ENCODE assay signal across 16 cellular contexts in genomic region chr16:79757163-79757562, GRCh38.
DNase-seq lines count a peak whose midpoint lies in the region; ATAC-seq, FAIRE-seq and TF ChIP-seq lines count a peak whose summit lies in the region.
"Had no signal": no experiment of that assay in that cellular context is flagged by ENCODE, and none has a peak within 500 bp of the region (broad histone marks: within the 10 kb centered on the region; RNA-seq: fewer than 3 reads in every experiment).

No MANE protein-coding gene starts in this region.

- H3K9me3 Mint-ChIP-seq in MCF 10A (ENCODE audit: unreplicated experiment), result no peaks in the 10 kb centered on the region

- no peaks in the 10 kb centered on the region for H3K27me3 Mint-ChIP-seq in MCF 10A (ENCODE audit: insufficient read depth, unreplicated experiment)
- H3K27me3 Mint-ChIP-seq: B cell; CD4-positive, alpha-beta memory T cell had no signal

- no peak overlapping the region for H4K8ac ChIP-seq in mesendoderm (ENCODE audit: low read depth, low read length)

- H3K79me1 ChIP-seq in mesendoderm (ENCODE audit: low read length), result no peaks in the 10 kb centered on the region

- RAD21 ChIA-PET in GM12878 (lab: Charles Lee; ENCODE audit: unreplicated experiment), result no interaction called here

- WGBS in GM12878 (ENCODE audit: insufficient coverage, insufficient replicate concordance, low lambda C conversion rate, missing lambda C conversion rate), result 45% methylated on average over 5 of the region's 5 CpGs
- WGBS in mesendoderm (ENCODE audit: extremely low coverage, insufficient coverage, low lambda C conversion rate), result no CpG with 5 or more reads among the region's 5 CpGs

- DNase-seq in MCF 10A (ENCODE audit: unreplicated experiment) (no peak), breast epithelium (ENCODE audit: low spot score in 2 of 2) (no peak), NB4 (ENCODE audit: low read depth) (peak; percentile 14), GM12878 (ENCODE audit: low read depth, low spot score) (no peak), mesendoderm (peak; percentile 38), Right ventricle myocardium inferior (ENCODE audit: missing footprints) (no peak), RKO (ENCODE audit: low spot score) (no peak), mesenteric fat pad (ENCODE audit: low spot score) (no peak)
- DNase-seq: CD4-positive, alpha-beta memory T cell; H7; NCI-H1105; NCI-H187; NCI-H510A treated with DMSO at 0.1 percent for 48 hours; SIG-M5 had no signal

- no peak overlapping the region for H3K23ac ChIP-seq in mesendoderm (ENCODE audit: low read length)

- CTCF ChIA-PET in MCF 10A (lab: Yijun Ruan, JAX) (interaction anchor here (1.4 kb wide), 2 partner anchors 10 to 12 kb away, joined by 3 to 4 read pairs; no protein-coding TSS in a partner anchor), GM12878 (lab: Yijun Ruan, JAX) (interaction anchor here (0.7 kb wide), 1 partner anchor 12 kb away, joined by 3 read pairs; no protein-coding TSS in a partner anchor)

- H2BK15ac ChIP-seq in mesendoderm (replicated peaks; ENCODE audit: low read depth), result no peak overlapping the region

- H3K4me3 Mint-ChIP-seq in MCF 10A (ENCODE audit: unreplicated experiment), result no peak overlapping the region
- H3K4me3 Mint-ChIP-seq: B cell had no signal

- no peak for ATAC-seq in GM12878
- ATAC-seq in Right ventricle myocardium inferior, result no peak

- in situ Hi-C loops in GM12878 (cut with MboI), result no loop called here

- H3K4me1 ChIP-seq in breast epithelium, result peaks cover 0 to 6% of the 10 kb centered on the region in 2 donors
- no peaks in the 10 kb centered on the region for H3K4me1 ChIP-seq in GM12878 (ENCODE audit: control insufficient read depth, insufficient read depth, low read length)
- no peaks in the 10 kb centered on the region for H3K4me1 ChIP-seq in mesendoderm (ENCODE audit: control insufficient read depth, low read depth, low read length)

- H2AK5ac ChIP-seq in mesendoderm (ENCODE audit: low read length), result no peak overlapping the region

- no peak overlapping the region for H2BK120ac ChIP-seq in mesendoderm (ENCODE audit: low read depth, low read length)

- no peak for FAIRE-seq in GM12878 (lab: Jason Lieb, UNC)
- FAIRE-seq: RCC 7860 had no signal

- H4K5ac ChIP-seq in mesendoderm (ENCODE audit: low read length), result no peak overlapping the region

- H3K27ac Mint-ChIP-seq in MCF 10A (ENCODE audit: low read depth, unreplicated experiment), result peak overlapping the region; percentile 73
- H3K27ac Mint-ChIP-seq: B cell had no signal

- H2AFZ ChIP-seq in GM12878 (ENCODE audit: control insufficient read depth, low read depth, low read length), result no peak overlapping the region

- H3K27ac ChIP-seq in breast epithelium (no peak overlapping the region), GM12878 (ENCODE audit: control insufficient read depth, insufficient read depth) (no peak overlapping the region), mesendoderm (ENCODE audit: low read depth, low read length) (no peak overlapping the region)

- no peaks in the 10 kb centered on the region for H3K36me3 ChIP-seq in breast epithelium
- H3K36me3 ChIP-seq in GM12878 (ENCODE audit: control insufficient read depth in 2 of 2, insufficient read depth in 2 of 2, low read length in 1 of 2), result no peaks in the 10 kb centered on the region
- no peaks in the 10 kb centered on the region for H3K36me3 ChIP-seq in mesendoderm (ENCODE audit: control insufficient read depth, insufficient read depth, low read length)

- POLR2A ChIA-PET in MCF 10A (lab: Yijun Ruan, JAX) (no interaction called here), GM12878 (lab: Charles Lee) (no interaction called here)

- no peak overlapping the region for H2BK5ac ChIP-seq in mesendoderm (ENCODE audit: low read length)

- no peak overlapping the region for H3K18ac ChIP-seq in mesendoderm (ENCODE audit: low read length)

- TF ChIP-seq EP300 in GM12878 (IDR thresholded peaks at IDR 0.05; ENCODE audit: borderline replicate concordance in 1 of 2, control insufficient read depth in 1 of 2, low read depth in 2 of 2, low read length in 2 of 2), result no peak

- no peaks in the 10 kb centered on the region for H3K27me3 ChIP-seq in breast epithelium
- H3K27me3 ChIP-seq in GM12878 (replicated peaks in 1 of 2; ENCODE audit: control insufficient read depth in 2 of 2, insufficient read depth in 2 of 2, low read length in 1 of 2), result no peaks in the 10 kb centered on the region
- H3K27me3 ChIP-seq in mesendoderm (ENCODE audit: insufficient read depth, low read length, poor library complexity), result no peaks in the 10 kb centered on the region

- no peak overlapping the region for H3K4me3 ChIP-seq in breast epithelium
- no peak overlapping the region for H3K4me3 ChIP-seq in NB4 (ENCODE audit: low read depth, low read length)
- H3K4me3 ChIP-seq in GM12878, result no peak overlapping the region
- no peak overlapping the region for H3K4me3 ChIP-seq in mesendoderm (ENCODE audit: low read length)

- no peak overlapping the region for H3K9ac ChIP-seq in GM12878 (ENCODE audit: control insufficient read depth, insufficient read depth, low read length)
- H3K9ac ChIP-seq in mesendoderm (ENCODE audit: low read length), result no peak overlapping the region

- H3K56ac ChIP-seq in mesendoderm (ENCODE audit: low read length), result peak overlapping the region; percentile 15

- BruUV-seq in MCF 10A (replicated peaks; lab: Mats Ljungman, UMichigan) (no TSS peak), GM12878 (replicated peaks; lab: Mats Ljungman, UMichigan) (no TSS peak)

- SMC1A ChIA-PET in GM12878 (lab: Charles Lee; ENCODE audit: uncharacterized antibody, unreplicated experiment), result no interaction called here

- peak; percentile 11; the same call in 1 of the 2 replicates for TF ChIP-seq RAD21 in GM12878 (IDR thresholded peaks at IDR 0.05; ENCODE audit: insufficient read depth, low read depth, low read length)

- H3K4me1 Mint-ChIP-seq in MCF 10A (ENCODE audit: insufficient read depth, unreplicated experiment), result peaks cover 44% of the 10 kb centered on the region
- H3K4me1 Mint-ChIP-seq: B cell had no signal

- TF ChIP-seq POLR2A in breast epithelium (IDR thresholded peaks at IDR 0.05) (no peak), NB4 (IDR thresholded peaks at IDR 0.05; ENCODE audit: extremely low read depth, insufficient read length) (no peak), GM12878 (IDR thresholded peaks at IDR 0.05; ENCODE audit: low read depth, low read length) (no peak)

- H3K36me3 Mint-ChIP-seq in MCF 10A (ENCODE audit: insufficient read depth, unreplicated experiment), result no peaks in the 10 kb centered on the region
- H3K36me3 Mint-ChIP-seq: CD4-positive, alpha-beta memory T cell had no signal

- H3K4me2 ChIP-seq in GM12878 (ENCODE audit: control insufficient read depth, insufficient read depth) (no peak overlapping the region), mesendoderm (ENCODE audit: low read length) (no peak overlapping the region)

- intact Hi-C loops in MCF 10A (cut with micrococcal nuclease) (loop anchor here (5.0 kb wide), 1 partner anchor 155 kb away; the partner anchor contains the start of gene MAF), breast epithelium (cut with DNase I; ENCODE audit: low total_unique reads) (no loop called here), GM12878 (cut with micrococcal nuclease; ENCODE audit: unreplicated experiment) (no loop called here), Right ventricle myocardium inferior (cut with DNase I) (no loop called here)

- H3K9me3 ChIP-seq in breast epithelium, result no peaks in the 10 kb centered on the region
- H3K9me3 ChIP-seq in GM12878 (replicated peaks; ENCODE audit: control insufficient read depth, insufficient read depth, low read length), result no peaks in the 10 kb centered on the region

- TF ChIP-seq CTCF in MCF 10A (IDR thresholded peaks at IDR 0.05; ENCODE audit: unreplicated experiment) (no peak), breast epithelium (IDR thresholded peaks at IDR 0.05) (no peak), NB4 (IDR thresholded peaks at IDR 0.05; ENCODE audit: low read depth, low read length) (no peak), GM12878 (IDR thresholded peaks at IDR 0.05 in 2 of 3, conservative IDR thresholded peaks at IDR 0.05 in 1 of 3; ENCODE audit: control insufficient read depth in 2 of 3, extremely low read depth in 1 of 3, insufficient read depth in 1 of 3, low read depth in 3 of 3, low read length in 3 of 3) (no peak)

- H3K79me2 ChIP-seq in GM12878 (ENCODE audit: control insufficient read depth, insufficient read depth, low read length) (no peaks in the 10 kb centered on the region), mesendoderm (ENCODE audit: control insufficient read depth, insufficient read depth, low read length) (no peaks in the 10 kb centered on the region)

- no peak overlapping the region for H3K4ac ChIP-seq in mesendoderm (ENCODE audit: low read depth, low read length)

- no peaks in the 10 kb centered on the region for H4K20me1 ChIP-seq in GM12878 (ENCODE audit: control insufficient read depth, insufficient read depth)

TF ChIP-seq in GM12878, 131 proteins besides CTCF, POLR2A, EP300 and RAD21 (continues in another document):
- TF ChIP-seq ZNF217 (IDR thresholded peaks at IDR 0.05), result no peak
- TF ChIP-seq NFIC (IDR thresholded peaks at IDR 0.05; ENCODE audit: low read depth, low read length), result no peak
- TF ChIP-seq NFYA (IDR thresholded peaks at IDR 0.05; ENCODE audit: borderline replicate concordance, low read depth, low read length), result no peak
- TF ChIP-seq, protein P1, sequence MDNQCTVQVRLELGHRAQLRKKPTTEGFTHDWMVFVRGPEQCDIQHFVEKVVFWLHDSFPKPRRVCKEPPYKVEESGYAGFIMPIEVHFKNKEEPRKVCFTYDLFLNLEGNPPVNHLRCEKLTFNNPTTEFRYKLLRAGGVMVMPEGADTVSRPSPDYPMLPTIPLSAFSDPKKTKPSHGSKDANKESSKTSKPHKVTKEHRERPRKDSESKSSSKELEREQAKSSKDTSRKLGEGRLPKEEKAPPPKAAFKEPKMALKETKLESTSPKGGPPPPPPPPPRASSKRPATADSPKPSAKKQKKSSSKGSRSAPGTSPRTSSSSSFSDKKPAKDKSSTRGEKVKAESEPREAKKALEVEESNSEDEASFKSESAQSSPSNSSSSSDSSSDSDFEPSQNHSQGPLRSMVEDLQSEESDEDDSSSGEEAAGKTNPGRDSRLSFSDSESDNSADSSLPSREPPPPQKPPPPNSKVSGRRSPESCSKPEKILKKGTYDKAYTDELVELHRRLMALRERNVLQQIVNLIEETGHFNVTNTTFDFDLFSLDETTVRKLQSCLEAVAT (IDR thresholded peaks at IDR 0.05), result no peak
- TF ChIP-seq STAT1 (conservative IDR thresholded peaks at IDR 0.05), result no peak

Comparison
In these comparisons a context has a peak if more than half of its experiments do, and no peak if none do; other contexts are left out.
1. DNase-seq: peak in NB4 (single experiment) and mesendoderm (single experiment); none in MCF 10A (single experiment), breast epithelium (0 of 2), GM12878 (single experiment), Right ventricle myocardium inferior (single experiment), RKO (single experiment) and mesenteric fat pad (single experiment).